In the genomic region with DNA sequence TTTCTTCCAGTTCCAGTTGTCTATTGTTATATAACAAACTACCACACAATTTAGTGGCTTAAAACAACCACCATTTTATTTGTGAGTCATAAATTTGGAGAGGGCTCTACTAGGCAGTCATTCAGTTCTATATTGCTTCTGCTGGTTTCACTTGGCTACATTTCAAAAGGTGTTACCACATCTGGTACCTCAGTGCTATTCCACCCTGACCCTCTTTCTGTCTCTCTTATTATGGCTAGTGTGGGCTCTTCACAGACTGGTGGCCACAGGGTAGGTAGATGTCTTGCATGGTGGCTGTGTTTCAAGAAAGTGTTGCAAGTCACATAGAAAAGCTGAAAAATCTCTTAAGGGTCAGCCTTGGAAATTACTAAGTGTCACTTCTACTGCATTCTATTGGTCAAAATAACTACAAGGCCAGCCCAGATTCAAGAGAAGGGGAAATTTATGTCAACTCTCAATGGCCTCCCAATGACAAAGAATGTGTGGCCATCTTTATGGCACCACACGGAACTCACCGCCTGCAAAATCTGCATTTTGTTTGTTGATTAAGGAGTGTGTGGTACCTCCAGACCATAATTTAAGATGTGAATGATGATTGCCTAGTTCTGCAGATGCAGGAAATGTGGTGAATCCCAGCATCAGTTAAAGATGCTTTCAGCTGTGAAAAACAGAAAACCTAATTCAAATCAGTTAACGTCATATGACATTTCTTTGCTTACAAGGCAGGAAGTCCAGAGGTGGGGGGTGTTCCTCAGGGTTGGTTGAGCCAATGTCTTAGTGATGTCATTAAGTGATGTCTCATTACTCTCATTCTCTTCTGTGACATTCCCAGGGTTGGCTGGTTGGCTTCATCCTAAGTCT, we compare ENCODE assay signal across 10 cellular contexts.
DNase-seq lines count a peak whose midpoint lies in the region; ATAC-seq, FAIRE-seq and TF ChIP-seq lines count a peak whose summit lies in the region.
"Had no signal": no experiment of that assay in that cellular context is flagged by ENCODE, and none has a peak within 500 bp of the region (broad histone marks: within the 10 kb centered on the region; RNA-seq: fewer than 3 reads in every experiment).

No MANE protein-coding gene starts in this region.

- intact Hi-C loops in esophagus squamous epithelium (cut with DNase I) = no loop called here

- WGBS in esophagus squamous epithelium, 2 donors = 75 to 78% methylated on average over 3 of the region's 3 CpGs

- peak; percentile 98 for FAIRE-seq in GM18507 (lab: Jason Lieb, UNC)
- no peak for FAIRE-seq in H54 (lab: Jason Lieb, UNC)
- FAIRE-seq: G401.6 had no signal

- peaks cover 0 to 32% (median 9%) of the 10 kb centered on the region in 3 donors for H3K4me1 ChIP-seq in esophagus squamous epithelium

- H3K27me3 ChIP-seq in esophagus squamous epithelium (peaks cover 0 to 10% (median 0%) of the 10 kb centered on the region in 4 donors), WERI-Rb-1 (ENCODE audit: insufficient read depth, low read depth, severe bottlenecking) (peaks cover 48% of the 10 kb centered on the region)

- H3K27ac ChIP-seq in esophagus squamous epithelium (peak overlapping the region in 3 of 4 donors; percentile 17 to 23 (median 18)), WERI-Rb-1 (no peak overlapping the region), substantia nigra (ENCODE audit: low read depth, low read length, poor library complexity, severe bottlenecking) (no peak overlapping the region)

- no peaks in the 10 kb centered on the region for H3K9me3 ChIP-seq in esophagus squamous epithelium
- H3K9me3 ChIP-seq in WERI-Rb-1 (ENCODE audit: severe bottlenecking) = no peaks in the 10 kb centered on the region

- TF ChIP-seq POLR2A in esophagus squamous epithelium (IDR thresholded peaks at IDR 0.05) (no peak), H54 (IDR thresholded peaks at IDR 0.05; ENCODE audit: low read depth, low read length) (no peak)

- ATAC-seq in HG02642 (IDR thresholded peaks at IDR 0.05; ENCODE audit: poor library complexity, unreplicated experiment) = peak; percentile 43

- H3K36me3 ChIP-seq in esophagus squamous epithelium (no peaks in the 10 kb centered on the region), WERI-Rb-1 (no peaks in the 10 kb centered on the region)

- TF ChIP-seq CTCF in esophagus squamous epithelium (IDR thresholded peaks at IDR 0.05) = no peak
- no peak for TF ChIP-seq CTCF in WERI-Rb-1 (IDR thresholded peaks at IDR 0.05; ENCODE audit: low read depth, low read length)

- no peak for DNase-seq in GM18507 (ENCODE audit: extremely low spot score, insufficient read length, low read depth)
- peak in 3 of 5 experiments; percentile 63 to 99 (median 91) for DNase-seq in T-helper 2 cell
- DNase-seq in esophagus squamous epithelium (lab: John Stamatoyannopoulos, UW) = peak; percentile 7
- DNase-seq in NCI-H1930 (lab: John Stamatoyannopoulos, UW) = no peak
- no peak for DNase-seq in WERI-Rb-1
- no peak for DNase-seq in substantia nigra (lab: John Stamatoyannopoulos, UW)
- DNase-seq in H54 (ENCODE audit: insufficient read length, low spot score) = no peak
- DNase-seq: NCI-H1092 treated with DMSO at 0.1 percent for 48 hours had no signal

- H3K4me3 ChIP-seq in esophagus squamous epithelium (no peak overlapping the region), WERI-Rb-1 (ENCODE audit: low read depth, low read length) (no peak overlapping the region)

Comparison
In these comparisons a context has a peak if more than half of its experiments do, and no peak if none do; other contexts are left out.
1. DNase-seq: peak in T-helper 2 cell (3 of 5) and esophagus squamous epithelium (single experiment); none in GM18507 (single experiment), NCI-H1930 (0 of 2), WERI-Rb-1 (single experiment), substantia nigra (0 of 49) and H54 (single experiment).
2. H3K27ac ChIP-seq: peak in esophagus squamous epithelium (3 of 4); none in WERI-Rb-1 (single experiment) and substantia nigra (single experiment).